In genomic region chr1:6491480-6491962, GRCh38 we compare ENCODE assay signal across 8 cellular contexts. TPM values are rescaled to one million over a fixed set of nuclear protein-coding genes. Genes with fewer than 3 reads are reported as not detected.
DNase-seq lines count a peak whose midpoint lies in the region; ATAC-seq lines count a peak whose summit lies in the region.

A gene with protein sequence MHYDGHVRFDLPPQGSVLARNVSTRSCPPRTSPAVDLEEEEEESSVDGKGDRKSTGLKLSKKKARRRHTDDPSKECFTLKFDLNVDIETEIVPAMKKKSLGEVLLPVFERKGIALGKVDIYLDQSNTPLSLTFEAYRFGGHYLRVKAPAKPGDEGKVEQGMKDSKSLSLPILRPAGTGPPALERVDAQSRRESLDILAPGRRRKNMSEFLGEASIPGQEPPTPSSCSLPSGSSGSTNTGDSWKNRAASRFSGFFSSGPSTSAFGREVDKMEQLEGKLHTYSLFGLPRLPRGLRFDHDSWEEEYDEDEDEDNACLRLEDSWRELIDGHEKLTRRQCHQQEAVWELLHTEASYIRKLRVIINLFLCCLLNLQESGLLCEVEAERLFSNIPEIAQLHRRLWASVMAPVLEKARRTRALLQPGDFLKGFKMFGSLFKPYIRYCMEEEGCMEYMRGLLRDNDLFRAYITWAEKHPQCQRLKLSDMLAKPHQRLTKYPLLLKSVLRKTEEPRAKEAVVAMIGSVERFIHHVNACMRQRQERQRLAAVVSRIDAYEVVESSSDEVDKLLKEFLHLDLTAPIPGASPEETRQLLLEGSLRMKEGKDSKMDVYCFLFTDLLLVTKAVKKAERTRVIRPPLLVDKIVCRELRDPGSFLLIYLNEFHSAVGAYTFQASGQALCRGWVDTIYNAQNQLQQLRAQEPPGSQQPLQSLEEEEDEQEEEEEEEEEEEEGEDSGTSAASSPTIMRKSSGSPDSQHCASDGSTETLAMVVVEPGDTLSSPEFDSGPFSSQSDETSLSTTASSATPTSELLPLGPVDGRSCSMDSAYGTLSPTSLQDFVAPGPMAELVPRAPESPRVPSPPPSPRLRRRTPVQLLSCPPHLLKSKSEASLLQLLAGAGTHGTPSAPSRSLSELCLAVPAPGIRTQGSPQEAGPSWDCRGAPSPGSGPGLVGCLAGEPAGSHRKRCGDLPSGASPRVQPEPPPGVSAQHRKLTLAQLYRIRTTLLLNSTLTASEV (minus strand): TSS chr1:6491667. CDS start chr1:6477571, 14,096 bp downstream.

- peaks cover 20% of the 10 kb centered on the region for H3K4me1 Mint-ChIP-seq in activated T-cell treated with anti-CD3 and anti-CD28 coated beads, Interleukin-2, amount 50 U/mL, for 4 hours (ENCODE audit: low read depth)

- peak within 1 kb of the TSS; percentile 80 for H3K4me3 Mint-ChIP-seq in activated T-cell treated with anti-CD3 and anti-CD28 coated beads, Interleukin-2, amount 50 U/mL, for 4 hours

- DNase-seq in activated T-cell treated with anti-CD3 and anti-CD28 coated beads, Interleukin-2, amount 50 U/mL, for 4 hours, result no peak
- no peak for DNase-seq in activated T-cell treated with anti-CD3 and anti-CD28 coated beads for 4 hours
- DNase-seq in activated naive CD4-positive, alpha-beta T cell treated with anti-CD3 and anti-CD28 coated beads, Interleukin-2, amount 50 U/mL, for 72 hours (ENCODE audit: low spot score in 2 of 2), result no peak
- DNase-seq in left ventricle myocardium superior, result no peak
- DNase-seq in sciatic nerve (ENCODE audit: low spot score), result no peak
- no peak for DNase-seq in DMS 273 (lab: John Stamatoyannopoulos, UW; ENCODE audit: unreplicated experiment)
- DNase-seq in central memory CD4-positive, alpha-beta T cell, result no peak

- no peak for ATAC-seq in activated T-cell treated with anti-CD3 and anti-CD28 coated beads, Interleukin-2, amount 50 U/mL, for 4 hours
- ATAC-seq in activated naive CD4-positive, alpha-beta T cell treated with anti-CD3 and anti-CD28 coated beads, Interleukin-2, amount 50 U/mL, for 72 hours, result peak in 1 of 2 donors; percentile 48
- ATAC-seq in left ventricle myocardium superior (no peak), sciatic nerve (no peak), HG03159 (IDR thresholded peaks at IDR 0.05; ENCODE audit: unreplicated experiment) (no peak)

- H3K27ac Mint-ChIP-seq in activated naive CD4-positive, alpha-beta T cell treated with anti-CD3 and anti-CD28 coated beads, Interleukin-2, amount 50 U/mL, for 72 hours, result peak within 1 kb of the TSS; percentile 63 to 93

- H3K9me3 Mint-ChIP-seq in activated T-cell treated with anti-CD3 and anti-CD28 coated beads, Interleukin-2, amount 50 U/mL, for 4 hours, result no peaks in the 10 kb centered on the region
- H3K9me3 Mint-ChIP-seq in activated naive CD4-positive, alpha-beta T cell treated with anti-CD3 and anti-CD28 coated beads, Interleukin-2, amount 50 U/mL, for 72 hours, result no peaks in the 10 kb centered on the region

- intact Hi-C loops in left ventricle myocardium superior (cut with micrococcal nuclease) (no loop called here), sciatic nerve (cut with DNase I) (no loop called here)

- H3K27me3 Mint-ChIP-seq in activated T-cell treated with anti-CD3 and anti-CD28 coated beads, Interleukin-2, amount 50 U/mL, for 4 hours (ENCODE audit: low read depth), result peaks cover 3% of the 10 kb centered on the region

- H3K36me3 Mint-ChIP-seq in activated T-cell treated with anti-CD3 and anti-CD28 coated beads, Interleukin-2, amount 50 U/mL, for 4 hours (ENCODE audit: insufficient read depth), result no peaks in the 10 kb centered on the region
- H3K36me3 Mint-ChIP-seq in activated naive CD4-positive, alpha-beta T cell treated with anti-CD3 and anti-CD28 coated beads, Interleukin-2, amount 50 U/mL, for 72 hours, result no peaks in the 10 kb centered on the region

RNA-seq across cellular contexts. Expression of the gene that starts here (rescaled TPM):
- total RNA-seq in activated T-cell treated with anti-CD3 and anti-CD28 coated beads, Interleukin-2, amount 50 U/mL, for 4 hours, result 1 to 10 TPM; 1.2 to 2.1 (median 1.4) TPM
- 1 to 10 TPM; 2.8 to 3.9 TPM for total RNA-seq in activated naive CD4-positive, alpha-beta T cell treated with anti-CD3 and anti-CD28 coated beads, Interleukin-2, amount 50 U/mL, for 72 hours
- 16.9 TPM for total RNA-seq in left ventricle myocardium superior
- total RNA-seq in sciatic nerve, result 77.7 TPM
